Comparison of ENCODE assay signal across 9 cellular contexts in the genomic region with DNA sequence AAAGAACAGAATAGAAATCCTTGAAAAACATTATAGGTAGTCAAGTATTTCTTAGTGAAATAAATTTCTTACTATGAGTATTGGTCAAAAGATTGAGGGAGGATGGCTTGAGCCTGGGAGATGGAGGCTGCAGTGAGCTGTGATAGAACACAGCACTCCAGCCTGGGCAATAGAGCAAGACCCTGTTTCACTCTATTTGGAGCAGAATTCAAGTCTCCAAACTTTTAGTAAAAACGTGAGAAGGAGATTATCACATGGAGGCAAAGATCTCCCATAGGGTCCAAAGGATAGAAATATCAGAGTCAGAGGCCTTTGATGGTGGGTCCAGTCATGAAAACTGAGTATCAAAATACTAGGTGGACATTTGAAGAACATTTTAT. TPM values are rescaled to one million over a fixed set of nuclear protein-coding genes. Genes with fewer than 3 reads are reported as not detected.
DNase-seq lines count a peak whose midpoint lies in the region; ATAC-seq, FAIRE-seq and TF ChIP-seq lines count a peak whose summit lies in the region.
"Had no signal": no experiment of that assay in that cellular context is flagged by ENCODE, and none has a peak within 500 bp of the region (broad histone marks: within the 10 kb centered on the region; RNA-seq: fewer than 3 reads in every experiment).

No MANE protein-coding gene starts in this region.

- H3K36me3 ChIP-seq in heart left ventricle (peaks cover 0 to 16% (median 6%) of the 10 kb centered on the region in 9 donors), kidney (ENCODE audit: control insufficient read depth in 1 of 2, insufficient read depth in 2 of 2, low read length in 2 of 2) (no peaks in the 10 kb centered on the region), upper lobe of right lung (peaks cover 11% of the 10 kb centered on the region)

- peaks cover 41% of the 10 kb centered on the region for H3K36me3 Mint-ChIP-seq in activated CD8-positive, alpha-beta T cell treated with anti-CD3 and anti-CD28 coated beads for 36 hours (ENCODE audit: low read depth)

- H3K27me3 ChIP-seq in heart left ventricle (no peaks in the 10 kb centered on the region), upper lobe of right lung (no peaks in the 10 kb centered on the region)

- intact Hi-C loops in heart left ventricle (cut with DNase I) = loop anchor here in 8 of 10 donors (1.0 to 10.0 kb wide), 11 partner anchors 33 to 313 kb away; a partner anchor contains a TSS
- intact Hi-C loops in Right ventricle myocardium superior (cut with DNase I) = loop anchor here (5.0 to 10.0 kb wide), 3 partner anchors 58 to 310 kb away; no protein-coding TSS in a partner anchor
- intact Hi-C loops in activated CD8-positive, alpha-beta T cell treated with anti-CD3 and anti-CD28 coated beads for 36 hours (cut with micrococcal nuclease) = loop anchor here (5.0 kb wide), 2 partner anchors 183 to 283 kb away; no protein-coding TSS in a partner anchor
- intact Hi-C loops in kidney (cut with DNase I) = loop anchor here (10.0 kb wide), 1 partner anchor 310 kb away; no protein-coding TSS in a partner anchor
- intact Hi-C loops in upper lobe of right lung (cut with DNase I) = loop anchor here (5.0 to 10.0 kb wide), 2 partner anchors 90 to 308 kb away; no protein-coding TSS in a partner anchor

- CTCF ChIA-PET in activated CD8-positive, alpha-beta T cell treated with anti-CD3 and anti-CD28 coated beads for 36 hours (lab: Charles Lee) = interaction anchor here (0.7 to 5.1 kb wide), 35 partner anchors 9 to 331 kb away, joined by 3 to 51 read pairs (median 6); no protein-coding TSS in a partner anchor

- peaks cover 24% of the 10 kb centered on the region for H3K4me1 Mint-ChIP-seq in activated CD8-positive, alpha-beta T cell treated with anti-CD3 and anti-CD28 coated beads for 36 hours (ENCODE audit: low read depth)

- no peaks in the 10 kb centered on the region for H3K9me3 ChIP-seq in heart left ventricle
- no peaks in the 10 kb centered on the region for H3K9me3 ChIP-seq in kidney (ENCODE audit: control insufficient read depth in 1 of 2, low read length in 2 of 2)
- H3K9me3 ChIP-seq in upper lobe of right lung = no peaks in the 10 kb centered on the region

- H3K4me3 Mint-ChIP-seq in activated CD8-positive, alpha-beta T cell treated with anti-CD3 and anti-CD28 coated beads for 36 hours = peak overlapping the region; percentile 94

- H3K9ac ChIP-seq in kidney (ENCODE audit: low read length in 2 of 2) = peak overlapping the region; percentile 68 to 99

- H3K27me3 Mint-ChIP-seq in activated CD8-positive, alpha-beta T cell treated with anti-CD3 and anti-CD28 coated beads for 36 hours = no peaks in the 10 kb centered on the region

- H3K4me1 ChIP-seq in heart left ventricle = peaks cover 0 to 43% (median 25%) of the 10 kb centered on the region in 12 donors
- peaks cover 7 to 11% of the 10 kb centered on the region in 2 donors for H3K4me1 ChIP-seq in kidney (ENCODE audit: control insufficient read depth in 1 of 2, insufficient read depth in 1 of 2, low read depth in 1 of 2, low read length in 2 of 2)
- peaks cover 18% of the 10 kb centered on the region for H3K4me1 ChIP-seq in upper lobe of right lung

- WGBS in heart left ventricle, 4 donors = 50 to 74% (median 57%) methylated on average over 1 of the region's 1 CpG

- DNase-seq in heart left ventricle (no peak), Right ventricle myocardium superior (no peak), kidney (no peak), upper lobe of right lung (no peak)
- DNase-seq in activated CD8-positive, alpha-beta T cell treated with anti-CD3 and anti-CD28 coated beads for 36 hours = no peak
- DNase-seq: posterior cingulate gyrus had no signal

- TF ChIP-seq POLR2A in heart left ventricle (IDR thresholded peaks at IDR 0.05) = no peak

- peaks cover 17% of the 10 kb centered on the region for H3K9me3 Mint-ChIP-seq in activated CD8-positive, alpha-beta T cell treated with anti-CD3 and anti-CD28 coated beads for 36 hours

- ATAC-seq in heart left ventricle (no peak), Right ventricle myocardium superior (ENCODE audit: poor library complexity) (no peak), upper lobe of right lung (no peak), GM19324 (IDR thresholded peaks at IDR 0.05; ENCODE audit: low FRiP score, unreplicated experiment) (no peak), HG03280 (IDR thresholded peaks at IDR 0.05; ENCODE audit: unreplicated experiment) (no peak), GM19455 (IDR thresholded peaks at IDR 0.05; ENCODE audit: unreplicated experiment) (no peak)
- no peak for ATAC-seq in activated CD8-positive, alpha-beta T cell treated with anti-CD3 and anti-CD28 coated beads for 36 hours

- TF ChIP-seq CTCF in heart left ventricle (IDR thresholded peaks at IDR 0.05) (no peak), kidney (IDR thresholded peaks at IDR 0.05; ENCODE audit: borderline replicate concordance, extremely low read depth, insufficient read depth) (no peak), upper lobe of right lung (IDR thresholded peaks at IDR 0.05) (no peak)
- no peak for TF ChIP-seq CTCF in activated CD8-positive, alpha-beta T cell treated with anti-CD3 and anti-CD28 coated beads for 36 hours (IDR thresholded peaks at IDR 0.05)

- no peak for FAIRE-seq in kidney (lab: Jason Lieb, UNC)

- H3K4me3 ChIP-seq in heart left ventricle (peak overlapping the region in 11 of 12 donors; percentile 16 to 98 (median 92)), kidney (ENCODE audit: low read length in 2 of 2) (peak overlapping the region; percentile 72 to 97), upper lobe of right lung (peak overlapping the region; percentile 81)

- H3K27ac ChIP-seq in heart left ventricle (peak overlapping the region in 5 of 12 donors; percentile 20 to 100 (median 100)), kidney (ENCODE audit: low read depth in 2 of 2, low read length in 2 of 2) (peak overlapping the region in 1 of 2 donors; percentile 97), upper lobe of right lung (no peak overlapping the region)

- peak overlapping the region; percentile 98 for H3K27ac Mint-ChIP-seq in activated CD8-positive, alpha-beta T cell treated with anti-CD3 and anti-CD28 coated beads for 36 hours

- POLR2A ChIA-PET in activated CD8-positive, alpha-beta T cell treated with anti-CD3 and anti-CD28 coated beads for 36 hours (lab: Charles Lee) = no interaction called here

RNA-seq across cellular contexts. Expression of a gene that starts 2.4 kb away (rescaled TPM):
- 1,000 to 10,000 TPM; 1,642 to 7,537 (median 4,549) TPM for total RNA-seq in heart left ventricle
- 1,000 to 10,000 TPM; 2,104 to 2,994 TPM for polyA plus RNA-seq in heart left ventricle
- 1,520 TPM for total RNA-seq in Right ventricle myocardium superior
- 100 to 1,000 TPM; 405 to 423 TPM for total RNA-seq in activated CD8-positive, alpha-beta T cell treated with anti-CD3 and anti-CD28 coated beads for 36 hours
- 450 TPM for total RNA-seq in kidney
- polyA plus RNA-seq in kidney (ENCODE audit: insufficient read depth, low read depth, low replicate concordance) = 442 TPM
- total RNA-seq in upper lobe of right lung = 571 TPM

RNA-seq across cellular contexts. Expression of a gene that starts 16.8 kb away (rescaled TPM):
- total RNA-seq in heart left ventricle = 100 to 1,000 TPM; 185 to 292 (median 210) TPM
- 100 to 1,000 TPM; 317 to 462 TPM for polyA plus RNA-seq in heart left ventricle
- 154 TPM for total RNA-seq in Right ventricle myocardium superior
- 100 to 1,000 TPM; 243 to 264 TPM for total RNA-seq in activated CD8-positive, alpha-beta T cell treated with anti-CD3 and anti-CD28 coated beads for 36 hours
- 448 TPM for total RNA-seq in kidney
- 884 TPM for polyA plus RNA-seq in kidney (ENCODE audit: insufficient read depth, low read depth, low replicate concordance)
- total RNA-seq in upper lobe of right lung = 368 TPM

RNA-seq across cellular contexts. Expression of a gene that starts 25.4 kb away (rescaled TPM):
- total RNA-seq in heart left ventricle (1,000 to 10,000 TPM in 4 of 9 donors, 100 to 1,000 TPM in 5; 393 to 1,344 (median 852) TPM), Right ventricle myocardium superior (608 TPM), kidney (6.8 TPM), upper lobe of right lung (2.5 TPM)
- polyA plus RNA-seq in heart left ventricle (100 to 1,000 TPM; 112 to 262 TPM), kidney (ENCODE audit: insufficient read depth, low read depth, low replicate concordance) (2.1 TPM)
- 1 to 10 TPM; 1.0 to 1.3 TPM for total RNA-seq in activated CD8-positive, alpha-beta T cell treated with anti-CD3 and anti-CD28 coated beads for 36 hours

Comparison
In these comparisons a context has a peak if more than half of its experiments do, and no peak if none do; other contexts are left out.
1. RNA of a gene that starts 25.4 kb away (total RNA-seq): 393 to 1,344 TPM in heart left ventricle and 608 TPM in Right ventricle myocardium superior (single experiment); 6.8 TPM in kidney (single experiment), 2.5 TPM in upper lobe of right lung (single experiment) and 1.0 to 1.3 TPM in activated CD8-positive, alpha-beta T cell treated with anti-CD3 and anti-CD28 coated beads for 36 hours; every median in the first group is over 10 times any median in the second.
2. Peak in every context shown above with its lines, with median percentiles within 50 percentile points of each other: H3K4me3 ChIP-seq.